17 cellular contexts compared by ENCODE assay signal in genomic region chr7:43825391-43825808, GRCh38.
"Had no signal": no experiment of that assay in that cellular context is flagged by ENCODE, and none has a peak within 500 bp of the region (broad histone marks: within the 10 kb centered on the region; RNA-seq: fewer than 3 reads in every experiment).

No MANE protein-coding gene starts in this region.

- DNase-seq: cortex of kidney; dorsolateral prefrontal cortex; effector CD8-positive, alpha-beta T cell; gastrocnemius medialis; heart right ventricle; islet precursor cell; left ventricle myocardium inferior; lower lobe of right lung; midbrain; psoas muscle; stimulated activated CD4-positive, alpha-beta T cell treated with anti-CD3 and anti-CD28 coated beads, Interleukin-12 subunit alpha, Interleukin-12 subunit beta, amount 100 ng/mL, for 4 hours; stimulated activated naive CD4-positive, alpha-beta T cell; stomach had no signal

- H3K36me3 Mint-ChIP-seq: memory B cell; natural killer cell treated with Interleukin-12 subunit alpha and Interleukin-12 subunit beta and Interleukin-15 and Interleukin-18, amount 100 ng/mL, for 72 hours had no signal

- H3K9me3 Mint-ChIP-seq: memory B cell; natural killer cell treated with Interleukin-12 subunit alpha and Interleukin-12 subunit beta and Interleukin-15 and Interleukin-18, amount 100 ng/mL, for 72 hours had no signal

- H3K27ac ChIP-seq: dorsolateral prefrontal cortex, gastrocnemius medialis, heart right ventricle, left ventricle myocardium inferior, lower lobe of right lung, psoas muscle, stomach had no signal

- H3K9me3 ChIP-seq: gastrocnemius medialis, left ventricle myocardium inferior, lower lobe of right lung, psoas muscle, stomach had no signal

- H3K36me3 ChIP-seq: gastrocnemius medialis, heart right ventricle, left ventricle myocardium inferior, lower lobe of right lung, stomach had no signal

- H3K4me1 ChIP-seq: gastrocnemius medialis, heart right ventricle, left ventricle myocardium inferior, lower lobe of right lung, psoas muscle, stomach had no signal

- H3K4me3 Mint-ChIP-seq: memory B cell; natural killer cell treated with Interleukin-12 subunit alpha and Interleukin-12 subunit beta and Interleukin-15 and Interleukin-18, amount 100 ng/mL, for 72 hours had no signal

- H3K27ac Mint-ChIP-seq: memory B cell; natural killer cell treated with Interleukin-12 subunit alpha and Interleukin-12 subunit beta and Interleukin-15 and Interleukin-18, amount 100 ng/mL, for 72 hours had no signal

- H3K4me1 Mint-ChIP-seq: memory B cell had no signal

- H3K4me3 ChIP-seq: dorsolateral prefrontal cortex, gastrocnemius medialis, heart right ventricle, left ventricle myocardium inferior, lower lobe of right lung, psoas muscle, stomach had no signal

- ATAC-seq: esophagus mucosa; gastrocnemius medialis; heart right ventricle; lower lobe of right lung; natural killer cell treated with Interleukin-12 subunit alpha and Interleukin-12 subunit beta and Interleukin-15 and Interleukin-18, amount 100 ng/mL, for 72 hours; psoas muscle; sciatic nerve had no signal
